ENCODE assay signal across 17 cellular contexts in genomic region chr4:124121511-124121934, GRCh38.
DNase-seq lines count a peak whose midpoint lies in the region; TF ChIP-seq lines count a peak whose summit lies in the region.
"Had no signal": no experiment of that assay in that cellular context is flagged by ENCODE, and none has a peak within 500 bp of the region (broad histone marks: within the 10 kb centered on the region; RNA-seq: fewer than 3 reads in every experiment).

No MANE protein-coding gene starts in this region.

- POLR2A ChIA-PET in activated CD4-positive, alpha-beta memory T cell treated with anti-CD3 and anti-CD28 coated beads, Interleukin-2, amount 10 ng/mL, durations not matched to agents 7 days and 5 days (lab: Charles Lee) = no interaction called here
- POLR2A ChIA-PET in CD8-positive, alpha-beta memory T cell (lab: Charles Lee) = no interaction called here

- no peaks in the 10 kb centered on the region for H3K4me1 ChIP-seq in CD8-positive, alpha-beta memory T cell (ENCODE audit: insufficient read depth, low read length)
- H3K4me1 ChIP-seq: colonic mucosa, gastrocnemius medialis had no signal

- H3K9me3 ChIP-seq in CD8-positive, alpha-beta memory T cell (ENCODE audit: low read length) = no peaks in the 10 kb centered on the region
- H3K9me3 ChIP-seq: colonic mucosa, gastrocnemius medialis had no signal

- H3K4me1 Mint-ChIP-seq in HFFc6 (ENCODE audit: low read depth) = peaks cover 9% of the 10 kb centered on the region
- no peaks in the 10 kb centered on the region for H3K4me1 Mint-ChIP-seq in activated CD4-positive, alpha-beta memory T cell treated with anti-CD3 and anti-CD28 coated beads, Interleukin-2, amount 10 ng/mL, durations not matched to agents 7 days and 5 days
- no peaks in the 10 kb centered on the region for H3K4me1 Mint-ChIP-seq in CD8-positive, alpha-beta memory T cell
- H3K4me1 Mint-ChIP-seq: CD4-positive, CD25-positive, alpha-beta regulatory T cell had no signal

- no peak overlapping the region for H3K4me3 Mint-ChIP-seq in HFFc6
- no peak overlapping the region for H3K4me3 Mint-ChIP-seq in activated CD4-positive, alpha-beta memory T cell treated with anti-CD3 and anti-CD28 coated beads, Interleukin-2, amount 10 ng/mL, durations not matched to agents 7 days and 5 days
- no peak overlapping the region for H3K4me3 Mint-ChIP-seq in CD8-positive, alpha-beta memory T cell
- H3K4me3 Mint-ChIP-seq: CD4-positive, CD25-positive, alpha-beta regulatory T cell; natural killer cell treated with Interleukin-12 subunit alpha and Interleukin-12 subunit beta and Interleukin-15 and Interleukin-18, amount 100 ng/mL, for 72 hours; stimulated activated naive CD8-positive, alpha-beta T cell treated with anti-CD3 and anti-CD28 coated beads, Interleukin-15, Interleukin-2, amounts not matched to agents 100 ng/mL and 50 ng/mL, for 24 hours had no signal

- no peaks in the 10 kb centered on the region for H3K27me3 Mint-ChIP-seq in HFFc6 (ENCODE audit: insufficient read depth)
- no peaks in the 10 kb centered on the region for H3K27me3 Mint-ChIP-seq in activated CD4-positive, alpha-beta memory T cell treated with anti-CD3 and anti-CD28 coated beads, Interleukin-2, amount 10 ng/mL, durations not matched to agents 7 days and 5 days
- no peaks in the 10 kb centered on the region for H3K27me3 Mint-ChIP-seq in CD8-positive, alpha-beta memory T cell
- H3K27me3 Mint-ChIP-seq: CD4-positive, CD25-positive, alpha-beta regulatory T cell; natural killer cell treated with Interleukin-12 subunit alpha and Interleukin-12 subunit beta and Interleukin-15 and Interleukin-18, amount 100 ng/mL, for 72 hours; stimulated activated naive CD8-positive, alpha-beta T cell treated with anti-CD3 and anti-CD28 coated beads, Interleukin-15, Interleukin-2, amounts not matched to agents 100 ng/mL and 50 ng/mL, for 24 hours had no signal

- CTCF ChIA-PET in activated CD4-positive, alpha-beta memory T cell treated with anti-CD3 and anti-CD28 coated beads, Interleukin-2, amount 10 ng/mL, durations not matched to agents 7 days and 5 days (lab: Charles Lee) = no interaction called here
- CTCF ChIA-PET in CD8-positive, alpha-beta memory T cell (lab: Charles Lee) = no interaction called here

- H3K36me3 Mint-ChIP-seq in HFFc6 (ENCODE audit: low read depth) = no peaks in the 10 kb centered on the region
- H3K36me3 Mint-ChIP-seq in activated CD4-positive, alpha-beta memory T cell treated with anti-CD3 and anti-CD28 coated beads, Interleukin-2, amount 10 ng/mL, durations not matched to agents 7 days and 5 days (ENCODE audit: low read depth) = no peaks in the 10 kb centered on the region
- no peaks in the 10 kb centered on the region for H3K36me3 Mint-ChIP-seq in CD8-positive, alpha-beta memory T cell
- H3K36me3 Mint-ChIP-seq: CD4-positive, CD25-positive, alpha-beta regulatory T cell; natural killer cell treated with Interleukin-12 subunit alpha and Interleukin-12 subunit beta and Interleukin-15 and Interleukin-18, amount 100 ng/mL, for 72 hours had no signal

- H3K27me3 ChIP-seq in CD8-positive, alpha-beta memory T cell (ENCODE audit: insufficient read depth, low read length, poor library complexity, severe bottlenecking) = no peaks in the 10 kb centered on the region
- H3K27me3 ChIP-seq: colonic mucosa, gastrocnemius medialis had no signal

- no peak overlapping the region for H3K27ac Mint-ChIP-seq in HFFc6
- H3K27ac Mint-ChIP-seq in activated CD4-positive, alpha-beta memory T cell treated with anti-CD3 and anti-CD28 coated beads, Interleukin-2, amount 10 ng/mL, durations not matched to agents 7 days and 5 days = no peak overlapping the region
- H3K27ac Mint-ChIP-seq in CD8-positive, alpha-beta memory T cell = no peak overlapping the region
- H3K27ac Mint-ChIP-seq: CD4-positive, CD25-positive, alpha-beta regulatory T cell; natural killer cell treated with Interleukin-12 subunit alpha and Interleukin-12 subunit beta and Interleukin-15 and Interleukin-18, amount 100 ng/mL, for 72 hours; stimulated activated naive CD8-positive, alpha-beta T cell treated with anti-CD3 and anti-CD28 coated beads, Interleukin-15, Interleukin-2, amounts not matched to agents 100 ng/mL and 50 ng/mL, for 24 hours had no signal

- DNase-seq in HFFc6 = peak; percentile 21
- peak; percentile 87 for DNase-seq in amniotic epithelial cell (ENCODE audit: low read depth)
- DNase-seq in fibroblast of the aortic adventitia (ENCODE audit: low read depth) = peak; percentile 98
- peak; percentile 81 for DNase-seq in renal cortical epithelial cell (ENCODE audit: low read depth)
- DNase-seq in activated CD4-positive, alpha-beta memory T cell treated with anti-CD3 and anti-CD28 coated beads, Interleukin-2, amount 10 ng/mL, durations not matched to agents 7 days and 5 days = no peak
- no peak for DNase-seq in CD8-positive, alpha-beta memory T cell
- DNase-seq in CD1c-positive myeloid dendritic cell (ENCODE audit: extremely low spot score) = no peak
- no peak for DNase-seq in iPS-NIHi7 (ENCODE audit: extremely low spot score)
- DNase-seq: activated naive CD4-positive, alpha-beta T cell treated with anti-CD3 and anti-CD28 coated beads, Interleukin-2, amount 50 U/mL, for 16 hours; CD4-positive, CD25-positive, alpha-beta regulatory T cell; colonic mucosa; gastrocnemius medialis; KG1; NCI-H2081; WERI-Rb-1 had no signal

- H3K36me3 ChIP-seq in CD8-positive, alpha-beta memory T cell (ENCODE audit: insufficient read depth, low read length) = no peaks in the 10 kb centered on the region
- H3K36me3 ChIP-seq: colonic mucosa, gastrocnemius medialis, WERI-Rb-1 had no signal

- H3K27ac ChIP-seq in CD8-positive, alpha-beta memory T cell (ENCODE audit: low read depth, low read length) = no peak overlapping the region
- H3K27ac ChIP-seq: colonic mucosa, gastrocnemius medialis, WERI-Rb-1 had no signal

- H3K9me3 Mint-ChIP-seq in HFFc6 = no peaks in the 10 kb centered on the region
- no peaks in the 10 kb centered on the region for H3K9me3 Mint-ChIP-seq in activated CD4-positive, alpha-beta memory T cell treated with anti-CD3 and anti-CD28 coated beads, Interleukin-2, amount 10 ng/mL, durations not matched to agents 7 days and 5 days
- peaks cover 0 to 5% (median 2%) of the 10 kb centered on the region in 5 donors for H3K9me3 Mint-ChIP-seq in CD8-positive, alpha-beta memory T cell

- no peak for TF ChIP-seq CTCF in HFFc6 (IDR thresholded peaks at IDR 0.05)
- no peak for TF ChIP-seq CTCF in fibroblast of the aortic adventitia (IDR thresholded peaks at IDR 0.05; ENCODE audit: insufficient read depth, low read length)

- H3K4me3 ChIP-seq in fibroblast of the aortic adventitia (ENCODE audit: low read depth, low read length) = no peak overlapping the region
- H3K4me3 ChIP-seq in CD8-positive, alpha-beta memory T cell (ENCODE audit: low read length) = no peak overlapping the region
- H3K4me3 ChIP-seq: colonic mucosa, gastrocnemius medialis had no signal

Comparison
In these comparisons a context has a peak if more than half of its experiments do, and no peak if none do; other contexts are left out.
1. DNase-seq: peak in HFFc6 (single experiment), amniotic epithelial cell (single experiment), fibroblast of the aortic adventitia (single experiment) and renal cortical epithelial cell (single experiment); none in activated CD4-positive, alpha-beta memory T cell treated with anti-CD3 and anti-CD28 coated beads, Interleukin-2, amount 10 ng/mL, durations not matched to agents 7 days and 5 days (single experiment), CD8-positive, alpha-beta memory T cell (0 of 5), CD1c-positive myeloid dendritic cell (single experiment) and iPS-NIHi7 (single experiment).